Comparison of ENCODE assay signal across 8 cellular contexts in genomic region chr1:152459596-152460528, GRCh38. TPM values are rescaled to one million over a fixed set of nuclear protein-coding genes. Genes with fewer than 3 reads are reported as not detected.
DNase-seq lines count a peak whose midpoint lies in the region; ATAC-seq, FAIRE-seq and TF ChIP-seq lines count a peak whose summit lies in the region.

No MANE protein-coding gene starts in this region.

- in situ Hi-C loops in K562 (cut with MboI), result no loop called here

- TF ChIP-seq CTCF in K562 (IDR thresholded peaks at IDR 0.05 in 2 of 3, conservative IDR thresholded peaks at IDR 0.05 in 1 of 3; ENCODE audit: insufficient read depth in 2 of 3, low read depth in 1 of 3, low read length in 3 of 3), result peak; percentile 70 to 80 (median 72)

- no peaks in the 10 kb centered on the region for H3K9me3 ChIP-seq in K562 (replicated peaks; ENCODE audit: control insufficient read depth, insufficient read depth, low read depth, low read length)

- ATAC-seq in GM21825 (IDR thresholded peaks at IDR 0.05; ENCODE audit: unreplicated experiment) (peak; percentile 95), K562 (peak; percentile 90)

- WGBS in K562 (ENCODE audit: insufficient coverage, low coverage, missing lambda C conversion rate), result 3% methylated on average over 8 of the region's 8 CpGs

- POLR2A ChIA-PET in K562 (lab: Yijun Ruan, JAX), result interaction anchor here (1.2 kb wide), 1 partner anchor 279 kb away, joined by 3 read pairs; no protein-coding TSS in a partner anchor

- peak overlapping the region; percentile 64 for H2AFZ ChIP-seq in K562 (ENCODE audit: low read depth, low read length)

- intact Hi-C loops in K562 (cut with micrococcal nuclease), result loop anchor here (2.0 to 5.0 kb wide), 2 partner anchors 113 to 407 kb away; no protein-coding TSS in a partner anchor

- no peak overlapping the region for H3K4me3 ChIP-seq in K562

- H3K9me1 ChIP-seq in K562 (ENCODE audit: control insufficient read depth, insufficient read depth, low read length), result no peaks in the 10 kb centered on the region

- H3K4me1 ChIP-seq in K562 (replicated peaks in 1 of 2; ENCODE audit: control insufficient read depth in 2 of 2, insufficient read depth in 2 of 2, low read length in 2 of 2), result peaks cover 0 to 5% of the 10 kb centered on the region in 2 experiments; a peak in 1 of 5 replicates

- no peak overlapping the region for H3K9ac ChIP-seq in K562 (ENCODE audit: insufficient read depth in 1 of 2, low read depth in 2 of 2, low read length in 2 of 2)

- H3K36me3 ChIP-seq in K562 (ENCODE audit: control insufficient read depth, insufficient read depth, low read length), result no peaks in the 10 kb centered on the region

- H3K4me2 ChIP-seq in K562 (ENCODE audit: insufficient read depth, low read length), result peak overlapping the region; percentile 15; the same call in 1 of the 2 replicates

- CTCF ChIA-PET in K562 (lab: Yijun Ruan, JAX; ENCODE audit: low intra/inter-chr PET ratio), result no interaction called here

- TF ChIP-seq EP300 in K562 (IDR thresholded peaks at IDR 0.05; ENCODE audit: low read length), result no peak

- H3K27me3 ChIP-seq in K562 (ENCODE audit: control insufficient read depth in 2 of 2, insufficient read depth in 2 of 2, low read length in 2 of 2), result no peaks in the 10 kb centered on the region

- DNase-seq in NCI-H187 (lab: John Stamatoyannopoulos, UW), result peak; percentile 15 to 21
- DNase-seq in NCI-H187 treated with DMSO at 0.1 percent for 48 hours (lab: John Stamatoyannopoulos, UW), result no peak
- DNase-seq in Kasumi-1 (lab: John Stamatoyannopoulos, UW), result peak; percentile 70 to 81
- DNase-seq in K562 (ENCODE audit: extremely low read depth in 1 of 4, low spot score in 3 of 4), result peak; percentile 38 to 72 (median 62)
- DNase-seq in kidney tubule cell (ENCODE audit: low spot score), result peak; percentile 72
- peak; percentile 65 to 69 for DNase-seq in stimulated activated CD4-positive, alpha-beta T cell treated with anti-CD3 and anti-CD28 coated beads, Interleukin-4, amount 100 ng/mL, for 4 hours

- BruUV-seq in K562 (replicated peaks; lab: Mats Ljungman, UMichigan), result no TSS peak

- peak; percentile 69 for FAIRE-seq in TTC549 (lab: Jason Lieb, UNC)
- FAIRE-seq in K562 (lab: Jason Lieb, UNC), result peak; percentile 65

- H3K27ac ChIP-seq in K562 (ENCODE audit: extremely low read depth, low read depth, low read length), result no peak overlapping the region

- TF ChIP-seq RAD21 in K562 (CRISPR knock-in tag; conservative IDR thresholded peaks at IDR 0.05 in 1 of 2, IDR thresholded peaks at IDR 0.05 in 1 of 2), result peak in 1 of 2 experiments; percentile 24; a peak in 1 of 4 replicates

- TF ChIP-seq POLR2A in K562 (conservative IDR thresholded peaks at IDR 0.05), result no peak

- H3K79me2 ChIP-seq in K562 (ENCODE audit: control insufficient read depth, insufficient read depth, low read length), result no peaks in the 10 kb centered on the region

- H4K20me1 ChIP-seq in K562 (replicated peaks; ENCODE audit: control insufficient read depth, insufficient read depth, low read length), result no peaks in the 10 kb centered on the region

TF ChIP-seq in K562, 482 proteins besides CTCF, POLR2A, EP300 and RAD21:
- TF ChIP-seq ZNF324 (CRISPR knock-in tag; IDR thresholded peaks at IDR 0.05) (no peak), TBP (optimal IDR thresholded peaks at IDR 0.05; ENCODE audit: low read depth, low read length) (no peak), PKNOX1 (IDR thresholded peaks at IDR 0.05) (no peak), SMC3 (conservative IDR thresholded peaks at IDR 0.05; ENCODE audit: insufficient read depth, low read depth, low read length) (0 out of 2 replicates have a peak, but pooled peaks have one; percentile 11), NEUROD1 (IDR thresholded peaks at IDR 0.05; ENCODE audit: borderline replicate concordance, low read depth, low read length, partially characterized antibody) (no peak)
TF ChIP-seq in K562: peak in this region for 1.

RNA-seq across cellular contexts. Expression of gene CRNN, which starts 45.8 kb away (rescaled TPM):
- not detected in 2 replicates for total RNA-seq in K562 (2011; cell fraction: chromatin; rRNA removed; ENCODE audit: low replicate concordance)
- not detected in 2 replicates for total RNA-seq in K562 (2011; cell fraction: nucleolus; rRNA removed)
- total RNA-seq in K562 (2011; cell fraction: nucleoplasm; rRNA removed), result not detected in 2 replicates
- total RNA-seq in K562 (2014; rRNA removed) (not detected in 2 replicates), K562 (2014; rRNA removed; fragmentation: Illumina TruSeq; extraction: Trizol) (not detected in 2 replicates), K562 (2015; rRNA removed; fragmentation: Illumina TruSeq; extraction: Trizol) (not detected in 2 replicates), K562 (2021) (not detected in 2 replicates)
- polyA plus RNA-seq in K562 (2011; rRNA removed) (not detected in 2 replicates), K562 (2014; fragmentation: Illumina TruSeq; extraction: Trizol) (not detected in 2 replicates), K562 (2014; fragmentation: Nextera tagmentation; extraction: Ambion mirVana) (not detected), K562 (2014; rRNA removed) (not detected in 2 replicates)
- not detected in 2 replicates for polyA plus RNA-seq in K562 (2011; cell fraction: cytosol; rRNA removed)
- not detected in 2 replicates for polyA plus RNA-seq in K562 (2011; cell fraction: nucleus; rRNA removed)
- polyA plus RNA-seq in K562 (2012), result not detected in 2 replicates
- not detected in 2 replicates for polyA minus RNA-seq in K562 (2011; rRNA and poly(A)+ RNA removed)
- not detected in 2 replicates for polyA minus RNA-seq in K562 (2011; cell fraction: cytosol; rRNA and poly(A)+ RNA removed)
- not detected in 2 replicates for polyA minus RNA-seq in K562 (2011; cell fraction: nucleus; rRNA and poly(A)+ RNA removed)

RNA-seq across cellular contexts. Expression of gene LCE5A, which starts 50.7 kb away (rescaled TPM):
- not detected in 2 replicates for total RNA-seq in K562 (2011; cell fraction: chromatin; rRNA removed; ENCODE audit: low replicate concordance)
- not detected in 2 replicates for total RNA-seq in K562 (2011; cell fraction: nucleolus; rRNA removed)
- total RNA-seq in K562 (2011; cell fraction: nucleoplasm; rRNA removed), result not detected in 2 replicates
- total RNA-seq in K562 (2014; rRNA removed) (not detected in 2 replicates), K562 (2014; rRNA removed; fragmentation: Illumina TruSeq; extraction: Trizol) (not detected in 2 replicates), K562 (2015; rRNA removed; fragmentation: Illumina TruSeq; extraction: Trizol) (not detected in 2 replicates), K562 (2021) (not detected in 2 replicates)
- polyA plus RNA-seq in K562 (2011; rRNA removed) (not detected in 2 replicates), K562 (2014; fragmentation: Illumina TruSeq; extraction: Trizol) (not detected in 2 replicates), K562 (2014; fragmentation: Nextera tagmentation; extraction: Ambion mirVana) (not detected), K562 (2014; rRNA removed) (not detected in 2 replicates)
- polyA plus RNA-seq in K562 (2011; cell fraction: cytosol; rRNA removed), result not detected in 2 replicates
- polyA plus RNA-seq in K562 (2011; cell fraction: nucleus; rRNA removed), result not detected in 2 replicates
- polyA plus RNA-seq in K562 (2012), result not detected in 2 replicates
- not detected in 2 replicates for polyA minus RNA-seq in K562 (2011; rRNA and poly(A)+ RNA removed)
- polyA minus RNA-seq in K562 (2011; cell fraction: cytosol; rRNA and poly(A)+ RNA removed), result not detected in 2 replicates
- polyA minus RNA-seq in K562 (2011; cell fraction: nucleus; rRNA and poly(A)+ RNA removed), result not detected in 2 replicates

RNA-seq across cellular contexts. Expression of gene CRCT1, which starts 54.4 kb away (rescaled TPM):
- total RNA-seq in K562 (2011; cell fraction: chromatin; rRNA removed; ENCODE audit: low replicate concordance), result not detected in 2 replicates
- not detected in 2 replicates for total RNA-seq in K562 (2011; cell fraction: nucleolus; rRNA removed)
- not detected in 2 replicates for total RNA-seq in K562 (2011; cell fraction: nucleoplasm; rRNA removed)
- total RNA-seq in K562 (2014; rRNA removed) (not detected in 2 replicates), K562 (2014; rRNA removed; fragmentation: Illumina TruSeq; extraction: Trizol) (not detected in 2 replicates), K562 (2015; rRNA removed; fragmentation: Illumina TruSeq; extraction: Trizol) (not detected in 2 replicates), K562 (2021) (not detected in 2 replicates)
- polyA plus RNA-seq in K562 (2011; rRNA removed) (not detected in 2 replicates), K562 (2014; fragmentation: Illumina TruSeq; extraction: Trizol) (not detected in 2 replicates), K562 (2014; fragmentation: Nextera tagmentation; extraction: Ambion mirVana) (not detected), K562 (2014; rRNA removed) (not detected in 2 replicates)
- not detected in 2 replicates for polyA plus RNA-seq in K562 (2011; cell fraction: cytosol; rRNA removed)
- polyA plus RNA-seq in K562 (2011; cell fraction: nucleus; rRNA removed), result not detected in 2 replicates
- not detected in 2 replicates for polyA plus RNA-seq in K562 (2012)
- polyA minus RNA-seq in K562 (2011; rRNA and poly(A)+ RNA removed), result not detected in 2 replicates
- polyA minus RNA-seq in K562 (2011; cell fraction: cytosol; rRNA and poly(A)+ RNA removed), result not detected in 2 replicates
- polyA minus RNA-seq in K562 (2011; cell fraction: nucleus; rRNA and poly(A)+ RNA removed), result not detected in 2 replicates
